ENCODE assay signal across 1 cellular context in the genomic region with DNA sequence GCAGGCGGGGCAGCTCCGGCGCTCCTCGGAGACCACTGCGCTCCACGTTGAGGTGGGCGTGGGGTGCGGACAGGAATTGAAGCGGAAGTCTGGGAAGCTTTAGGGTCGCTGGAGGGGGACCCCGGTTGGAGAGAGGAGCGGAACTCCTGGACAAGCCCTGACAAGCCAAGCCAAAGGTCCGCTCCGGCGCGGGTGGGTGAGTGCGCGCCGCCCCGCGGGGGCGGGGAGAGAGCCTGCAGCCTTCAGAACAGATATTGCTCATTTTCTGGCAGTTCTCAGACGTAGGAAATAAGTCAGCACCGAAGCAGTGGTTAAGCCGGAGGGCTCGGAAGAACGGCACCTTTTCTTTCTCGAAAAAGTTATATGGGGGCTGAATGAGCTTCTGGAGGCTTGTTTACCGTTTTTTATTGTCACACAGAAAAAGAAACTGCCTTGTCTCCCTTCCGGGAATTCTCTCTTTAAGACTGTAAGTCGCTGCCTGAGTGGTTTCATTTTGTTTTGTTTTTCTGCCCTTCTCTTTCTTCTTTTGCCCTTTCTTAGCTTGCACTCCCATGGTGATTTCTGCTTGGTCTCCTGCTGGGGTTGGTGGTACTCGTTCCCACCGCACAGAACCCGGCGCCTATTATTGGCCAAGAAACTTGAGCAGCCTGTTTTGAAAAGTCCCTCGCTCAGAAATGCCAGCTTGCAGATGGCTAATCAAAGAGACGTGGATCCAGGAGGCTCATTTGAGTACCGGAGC.
TF ChIP-seq lines count a peak whose summit lies in the region.

No MANE protein-coding gene starts in this region.

TF ChIP-seq in K562, 482 proteins besides CTCF, POLR2A, EP300 and RAD21:
- TF ChIP-seq NRF1 (conservative IDR thresholded peaks at IDR 0.05 in 1 of 2, IDR thresholded peaks at IDR 0.05 in 1 of 2) (peak in 1 of 2 experiments; percentile 33; a peak in 1 of 4 replicates), EGR1 (conservative IDR thresholded peaks at IDR 0.05) (peak; percentile 71), POLR2G (IDR thresholded peaks at IDR 0.05; ENCODE audit: low read depth, low read length) (0 out of 2 replicates have a peak, but pooled peaks have one; percentile 18), MAZ (CRISPR knock-in tag; conservative IDR thresholded peaks at IDR 0.05 in 1 of 2, IDR thresholded peaks at IDR 0.05 in 1 of 2) (peak; percentile 13 to 37; a peak in 2 of 4 replicates), MXI1 (IDR thresholded peaks at IDR 0.05; ENCODE audit: low read depth, low read length) (no peak), ZBTB7A (IDR thresholded peaks at IDR 0.05; ENCODE audit: borderline replicate concordance, control insufficient read depth, low read depth, low read length) (peak; percentile 45; the same call in 1 of the 2 replicates)
